ENCODE assay signal across 8 cellular contexts in genomic region chr4:52751349-52751911, GRCh38. TPM values are rescaled to one million over a fixed set of nuclear protein-coding genes. Genes with fewer than 3 reads are reported as not detected.
A peak's percentile ranks its signal among the peaks of the same experiment; 100 is the strongest.
DNase-seq lines count a peak whose midpoint lies in the region; ATAC-seq, FAIRE-seq and TF ChIP-seq lines count a peak whose summit lies in the region.

Gene ERVMER34-1, minus strand, starts transcription at chr4:52751425. Its CDS starts 5,905 bp downstream, at chr4:52745520.

- DNase-seq in AG04450 (ENCODE audit: low read depth, low spot score) (no peak), HTR-8/SVneo (ENCODE audit: insufficient read length, low spot score) (peak; percentile 9), amniotic epithelial cell (ENCODE audit: low read depth) (peak; percentile 40), hepatic stellate cell (ENCODE audit: low spot score) (peak; percentile 27), psoas muscle (peak; percentile 42 to 52), GDM1 (lab: John Stamatoyannopoulos, UW) (no peak), RKO (ENCODE audit: low spot score) (no peak)

- H3K4me3 ChIP-seq in AG04450 (ENCODE audit: low read depth, low read length) (peak within 1 kb of the TSS; percentile 59), psoas muscle (peak within 1 kb of the TSS; percentile 72)

- peaks cover 16% of the 10 kb centered on the region for H3K27me3 ChIP-seq in AG04450 (ENCODE audit: control insufficient read depth, insufficient read depth, low read length)
- H3K27me3 ChIP-seq in psoas muscle (ENCODE audit: insufficient read depth in 3 of 3, low read length in 2 of 3) = peaks cover 0 to 32% (median 3%) of the 10 kb centered on the region in 3 donors

- FAIRE-seq in HTR-8/SVneo (lab: Jason Lieb, UNC) = no peak

- peaks cover 8% of the 10 kb centered on the region for H3K4me1 ChIP-seq in psoas muscle

- ATAC-seq in psoas muscle (peak; percentile 64 to 75 (median 66)), GM19467 (IDR thresholded peaks at IDR 0.05; ENCODE audit: unreplicated experiment) (no peak)

- POLR2A ChIA-PET in AG04450 (lab: Yijun Ruan, JAX) = interaction anchor here (1.1 kb wide), 1 partner anchor 29 kb away, joined by 3 read pairs; no protein-coding TSS in a partner anchor

- intact Hi-C loops in psoas muscle (cut with DNase I) = no loop called here

- WGBS in psoas muscle, 3 donors = 5 to 8% (median 7%) methylated on average over 31 to 38 of the region's 38 CpGs

- TF ChIP-seq CTCF in AG04450 (IDR thresholded peaks at IDR 0.05; ENCODE audit: low read depth, low read length) (no peak), psoas muscle (IDR thresholded peaks at IDR 0.05) (no peak)

- H3K27ac ChIP-seq in AG04450 (ENCODE audit: low read depth, low read length) (no peak within 1 kb of the TSS), psoas muscle (no peak within 1 kb of the TSS)

- CTCF ChIA-PET in AG04450 (lab: Charles Lee) = no interaction called here

- H3K9me3 ChIP-seq in AG04450 (ENCODE audit: control insufficient read depth, insufficient read depth, low read length) = peaks cover 8% of the 10 kb centered on the region; the same call in 1 of the 2 replicates
- H3K9me3 ChIP-seq in psoas muscle = no peaks in the 10 kb centered on the region

- H3K36me3 ChIP-seq in psoas muscle (ENCODE audit: insufficient read depth in 1 of 2, low read depth in 1 of 2) = no peaks in the 10 kb centered on the region

RNA-seq across cellular contexts. Expression of gene ERVMER34-1, which starts in this region (rescaled TPM):
- polyA plus RNA-seq in AG04450 (2011; rRNA removed) (0.20 and 0.26 TPM in 2 replicates), psoas muscle (under 1 TPM in 1 of 3 donors, not detected in 2; 0.03 TPM)
- 0.18 and 0.35 TPM in 2 replicates for polyA minus RNA-seq in AG04450 (2011; rRNA and poly(A)+ RNA removed)
- not detected for total RNA-seq in psoas muscle

Comparison
In these comparisons a context has a peak if more than half of its experiments do, and no peak if none do; other contexts are left out.
1. Peak in DNase-seq, ATAC-seq and H3K4me3 ChIP-seq in psoas muscle; RNA of the gene not detected or under 1 TPM.
2. DNase-seq: peak in HTR-8/SVneo (single experiment), amniotic epithelial cell (single experiment) and hepatic stellate cell (single experiment); none in AG04450 (single experiment), GDM1 (single experiment) and RKO (single experiment).